In genomic region chrX:133191739-133192039, GRCh38 we compare ENCODE assay signal across 2 cellular contexts.
TF ChIP-seq lines count a peak whose summit lies in the region.

No MANE protein-coding gene starts in this region.

TF ChIP-seq in HCT116, 20 proteins besides CTCF, POLR2A, EP300 and RAD21:
- TF ChIP-seq CEBPB (IDR thresholded peaks at IDR 0.05; ENCODE audit: low read depth): no peak
- no peak for TF ChIP-seq POLR2AphosphoS5 (IDR thresholded peaks at IDR 0.05; ENCODE audit: low read depth, low read length)
- TF ChIP-seq EZH2phosphoT487 (IDR thresholded peaks at IDR 0.05; ENCODE audit: borderline replicate concordance): no peak
- peak; percentile 10; the same call in 1 of the 2 replicates for TF ChIP-seq FOSL1 (IDR thresholded peaks at IDR 0.05; ENCODE audit: low read depth)
- no peak for TF ChIP-seq CBX3 (IDR thresholded peaks at IDR 0.05; ENCODE audit: low read depth)
- no peak for TF ChIP-seq ZNF274 (IDR thresholded peaks at IDR 0.05; ENCODE audit: low read depth, low read length)
- TF ChIP-seq, protein P1, sequence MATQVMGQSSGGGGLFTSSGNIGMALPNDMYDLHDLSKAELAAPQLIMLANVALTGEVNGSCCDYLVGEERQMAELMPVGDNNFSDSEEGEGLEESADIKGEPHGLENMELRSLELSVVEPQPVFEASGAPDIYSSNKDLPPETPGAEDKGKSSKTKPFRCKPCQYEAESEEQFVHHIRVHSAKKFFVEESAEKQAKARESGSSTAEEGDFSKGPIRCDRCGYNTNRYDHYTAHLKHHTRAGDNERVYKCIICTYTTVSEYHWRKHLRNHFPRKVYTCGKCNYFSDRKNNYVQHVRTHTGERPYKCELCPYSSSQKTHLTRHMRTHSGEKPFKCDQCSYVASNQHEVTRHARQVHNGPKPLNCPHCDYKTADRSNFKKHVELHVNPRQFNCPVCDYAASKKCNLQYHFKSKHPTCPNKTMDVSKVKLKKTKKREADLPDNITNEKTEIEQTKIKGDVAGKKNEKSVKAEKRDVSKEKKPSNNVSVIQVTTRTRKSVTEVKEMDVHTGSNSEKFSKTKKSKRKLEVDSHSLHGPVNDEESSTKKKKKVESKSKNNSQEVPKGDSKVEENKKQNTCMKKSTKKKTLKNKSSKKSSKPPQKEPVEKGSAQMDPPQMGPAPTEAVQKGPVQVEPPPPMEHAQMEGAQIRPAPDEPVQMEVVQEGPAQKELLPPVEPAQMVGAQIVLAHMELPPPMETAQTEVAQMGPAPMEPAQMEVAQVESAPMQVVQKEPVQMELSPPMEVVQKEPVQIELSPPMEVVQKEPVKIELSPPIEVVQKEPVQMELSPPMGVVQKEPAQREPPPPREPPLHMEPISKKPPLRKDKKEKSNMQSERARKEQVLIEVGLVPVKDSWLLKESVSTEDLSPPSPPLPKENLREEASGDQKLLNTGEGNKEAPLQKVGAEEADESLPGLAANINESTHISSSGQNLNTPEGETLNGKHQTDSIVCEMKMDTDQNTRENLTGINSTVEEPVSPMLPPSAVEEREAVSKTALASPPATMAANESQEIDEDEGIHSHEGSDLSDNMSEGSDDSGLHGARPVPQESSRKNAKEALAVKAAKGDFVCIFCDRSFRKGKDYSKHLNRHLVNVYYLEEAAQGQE (IDR thresholded peaks at IDR 0.05; ENCODE audit: low read depth): no peak

TF ChIP-seq in HepG2, 621 proteins besides CTCF, POLR2A, EP300 and RAD21:
- TF ChIP-seq EZH2 (conservative IDR thresholded peaks at IDR 0.05; ENCODE audit: low read depth, low read length) (no peak), KDM2A (CRISPR knock-in tag; IDR thresholded peaks at IDR 0.05; ENCODE audit: borderline replicate concordance, low read depth) (no peak), ATF7-NPFF (CRISPR knock-in tag; IDR thresholded peaks at IDR 0.05; ENCODE audit: low read depth) (no peak), SIX4 (CRISPR knock-in tag; IDR thresholded peaks at IDR 0.05) (no peak), ZNF878 (CRISPR knock-in tag; IDR thresholded peaks at IDR 0.05) (no peak), SIN3A (IDR thresholded peaks at IDR 0.05; ENCODE audit: borderline replicate concordance, low read depth, low read length) (no peak), FOXC1 (CRISPR knock-in tag; IDR thresholded peaks at IDR 0.05; ENCODE audit: borderline replicate concordance) (no peak), ZKSCAN5 (CRISPR knock-in tag; IDR thresholded peaks at IDR 0.05) (no peak)
- TF ChIP-seq, protein P2, sequence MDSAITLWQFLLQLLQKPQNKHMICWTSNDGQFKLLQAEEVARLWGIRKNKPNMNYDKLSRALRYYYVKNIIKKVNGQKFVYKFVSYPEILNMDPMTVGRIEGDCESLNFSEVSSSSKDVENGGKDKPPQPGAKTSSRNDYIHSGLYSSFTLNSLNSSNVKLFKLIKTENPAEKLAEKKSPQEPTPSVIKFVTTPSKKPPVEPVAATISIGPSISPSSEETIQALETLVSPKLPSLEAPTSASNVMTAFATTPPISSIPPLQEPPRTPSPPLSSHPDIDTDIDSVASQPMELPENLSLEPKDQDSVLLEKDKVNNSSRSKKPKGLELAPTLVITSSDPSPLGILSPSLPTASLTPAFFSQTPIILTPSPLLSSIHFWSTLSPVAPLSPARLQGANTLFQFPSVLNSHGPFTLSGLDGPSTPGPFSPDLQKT (CRISPR knock-in tag; IDR thresholded peaks at IDR 0.05; ENCODE audit: borderline replicate concordance): no peak
